In the genomic region with DNA sequence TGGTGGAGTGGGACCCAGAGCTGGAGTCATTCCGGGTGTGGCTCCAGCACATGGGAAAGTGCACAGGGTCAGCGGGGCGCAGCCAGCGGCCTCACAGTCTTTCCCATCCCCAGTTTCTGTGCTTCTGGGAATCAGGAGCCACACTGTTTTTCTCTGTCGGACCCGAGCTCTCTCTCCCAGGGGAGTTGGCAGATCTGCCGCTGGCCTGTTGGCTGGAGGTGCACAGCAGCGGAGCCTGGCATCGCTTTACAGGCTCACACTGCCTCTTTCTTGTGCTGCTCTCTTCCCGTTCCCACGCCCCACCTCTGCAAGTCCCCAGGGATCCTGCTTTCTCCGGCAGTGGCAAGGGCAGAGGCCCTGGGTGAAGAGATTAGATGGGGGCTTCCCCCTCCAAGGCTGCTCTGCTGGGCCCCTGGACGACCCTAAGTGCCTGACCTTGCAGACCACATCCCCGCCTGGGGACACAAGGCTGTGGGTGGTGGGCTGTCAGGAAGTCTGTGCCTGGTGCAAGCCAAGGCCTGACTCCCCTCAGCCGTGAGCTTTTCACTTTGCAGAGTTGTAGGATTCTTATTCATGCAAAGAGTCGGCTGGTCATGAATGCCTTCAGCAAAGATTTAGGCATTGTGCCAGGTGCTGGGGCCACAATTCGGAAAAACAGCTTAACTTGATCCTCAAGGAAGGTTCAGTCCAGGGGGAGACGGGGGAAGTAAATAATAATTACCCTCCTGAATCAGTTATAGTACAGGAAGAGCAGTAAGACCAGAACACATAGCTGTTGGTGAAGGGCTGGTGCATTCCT, we compare ENCODE assay signal across 23 cellular contexts.
DNase-seq lines count a peak whose midpoint lies in the region; ATAC-seq and TF ChIP-seq lines count a peak whose summit lies in the region.
"Had no signal": no experiment of that assay in that cellular context is flagged by ENCODE, and none has a peak within 500 bp of the region (broad histone marks: within the 10 kb centered on the region; RNA-seq: fewer than 3 reads in every experiment).

No MANE protein-coding gene starts in this region.

- no peak for TF ChIP-seq CTCF in parathyroid adenoma (IDR thresholded peaks at IDR 0.05)

- H3K36me3 ChIP-seq in parathyroid adenoma (ENCODE audit: control insufficient read depth, insufficient read depth, low read length) (no peaks in the 10 kb centered on the region), MG63 (no peaks in the 10 kb centered on the region)
- H3K36me3 ChIP-seq: pancreas, upper lobe of left lung had no signal

- peak overlapping the region; percentile 61 for H2AFZ ChIP-seq in parathyroid adenoma

- peaks cover 3% of the 10 kb centered on the region for H3K4me1 ChIP-seq in parathyroid adenoma
- H3K4me1 ChIP-seq: body of pancreas, pancreas had no signal

- H3K27ac ChIP-seq in parathyroid adenoma: no peak overlapping the region
- H3K27ac ChIP-seq: body of pancreas, pancreas, upper lobe of left lung had no signal

- intact Hi-C loops in left ventricle myocardium superior (cut with micrococcal nuclease): no loop called here

- H3K9ac ChIP-seq in parathyroid adenoma: no peak overlapping the region

- no peaks in the 10 kb centered on the region for H3K79me2 ChIP-seq in parathyroid adenoma

- no peak overlapping the region for H3K4me3 ChIP-seq in parathyroid adenoma (ENCODE audit: low read depth, low read length)
- no peak overlapping the region for H3K4me3 ChIP-seq in MG63
- H3K4me3 ChIP-seq: body of pancreas, lung, pancreas, upper lobe of left lung had no signal

- DNase-seq in COLO829 (ENCODE audit: low spot score): peak; percentile 14
- DNase-seq in NCI-H2171 treated with DMSO at 0.1 percent for 48 hours (lab: John Stamatoyannopoulos, UW): peak; percentile 83
- DNase-seq in left ventricle myocardium superior: peak; percentile 34
- no peak for DNase-seq in MG63
- no peak for DNase-seq in NCI-H2196 (lab: John Stamatoyannopoulos, UW; ENCODE audit: unreplicated experiment)
- no peak for DNase-seq in NAMALWA (ENCODE audit: low spot score)
- DNase-seq: activated CD4-positive, alpha-beta T cell treated with anti-CD3 and anti-CD28 coated beads, Interleukin-2, amount 50 U/mL, for 1 hour; activated naive CD8-positive, alpha-beta T cell treated with anti-CD3 and anti-CD28 coated beads for 36 hours; body of pancreas; CD8-positive, alpha-beta memory T cell; cortex of kidney; DMS79 treated with DMSO at 0.1 percent for 48 hours; NCI-H1105 treated with DMSO at 0.1 percent for 48 hours; NCI-H774; OCI-M1; pancreas; SHP77; stimulated activated naive CD8-positive, alpha-beta T cell treated with anti-CD3 and anti-CD28 coated beads, Interleukin-15, Interleukin-2, amounts not matched to agents 100 U/mL and 50 U/mL, for 24 hours; T-cell had no signal

- H3K9me3 ChIP-seq in parathyroid adenoma (ENCODE audit: control insufficient read depth, low read length): no peaks in the 10 kb centered on the region
- peaks cover 8% of the 10 kb centered on the region; the same call in 1 of the 2 replicates for H3K9me3 ChIP-seq in MG63
- H3K9me3 ChIP-seq: pancreas had no signal

- no peak overlapping the region for H3K4me2 ChIP-seq in parathyroid adenoma (ENCODE audit: low read length)

- no peak for ATAC-seq in left ventricle myocardium superior
- no peak for ATAC-seq in GM21515 (IDR thresholded peaks at IDR 0.05; ENCODE audit: unreplicated experiment)
- ATAC-seq: body of pancreas; pancreas; stimulated activated naive CD8-positive, alpha-beta T cell treated with anti-CD3 and anti-CD28 coated beads, Interleukin-15, Interleukin-2, amounts not matched to agents 100 U/mL and 50 U/mL, for 24 hours; T-cell had no signal

- H3K27me3 ChIP-seq in parathyroid adenoma (ENCODE audit: control insufficient read depth, insufficient read depth, low read length) (no peaks in the 10 kb centered on the region), MG63 (no peaks in the 10 kb centered on the region)
- H3K27me3 ChIP-seq: body of pancreas, upper lobe of left lung had no signal

Comparison
In these comparisons a context has a peak if more than half of its experiments do, and no peak if none do; other contexts are left out.
1. DNase-seq: peak in COLO829 (single experiment), NCI-H2171 treated with DMSO at 0.1 percent for 48 hours (single experiment) and left ventricle myocardium superior (single experiment); none in MG63 (single experiment), NCI-H2196 (single experiment) and NAMALWA (single experiment).